Comparison of ENCODE assay signal across 10 cellular contexts in the genomic region with DNA sequence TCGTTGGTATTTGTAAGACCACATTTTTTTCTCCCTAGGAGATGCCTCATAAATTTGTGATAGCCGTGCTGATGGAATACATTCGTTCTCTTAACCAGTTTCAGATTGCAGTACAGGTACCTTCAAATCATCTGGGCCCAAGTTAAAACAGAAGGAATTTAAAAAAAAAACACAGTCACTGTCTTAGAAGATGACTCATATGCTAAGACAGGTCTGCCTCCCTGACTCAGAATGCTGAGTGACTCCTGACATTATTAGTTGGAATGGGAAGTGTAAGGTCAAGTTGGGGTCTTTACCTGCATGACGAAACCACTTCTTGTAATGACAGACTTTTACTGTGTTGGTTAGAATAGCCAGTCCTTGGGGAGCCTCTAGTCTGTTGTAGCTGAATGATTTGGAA. TPM values are rescaled to one million over a fixed set of nuclear protein-coding genes. Genes with fewer than 3 reads are reported as not detected.
DNase-seq lines count a peak whose midpoint lies in the region; ATAC-seq and TF ChIP-seq lines count a peak whose summit lies in the region.
"Had no signal": no experiment of that assay in that cellular context is flagged by ENCODE, and none has a peak within 500 bp of the region (broad histone marks: within the 10 kb centered on the region; RNA-seq: fewer than 3 reads in every experiment).

No MANE protein-coding gene starts in this region.

- H3K27me3 Mint-ChIP-seq in activated naive CD4-positive, alpha-beta T cell treated with anti-CD3 and anti-CD28 coated beads, Interleukin-2, amount 10 ng/mL, durations not matched to agents 7 days and 5 days: no peaks in the 10 kb centered on the region
- H3K27me3 Mint-ChIP-seq: naive thymus-derived CD8-positive, alpha-beta T cell had no signal

- no peak for TF ChIP-seq CTCF in RWPE2 (IDR thresholded peaks at IDR 0.05; ENCODE audit: poor library complexity, severe bottlenecking)
- TF ChIP-seq CTCF in fibroblast of mammary gland (conservative IDR thresholded peaks at IDR 0.05; ENCODE audit: control insufficient read depth, insufficient read depth, low read depth, low read length): no peak
- no peak for TF ChIP-seq CTCF in upper lobe of left lung (IDR thresholded peaks at IDR 0.05)
- TF ChIP-seq CTCF in sigmoid colon (IDR thresholded peaks at IDR 0.05): no peak

- no peak for DNase-seq in activated naive CD4-positive, alpha-beta T cell treated with anti-CD3 and anti-CD28 coated beads, Interleukin-2, amount 10 ng/mL, durations not matched to agents 7 days and 5 days
- no peak for DNase-seq in activated naive CD4-positive, alpha-beta T cell treated with Interleukin-2 at 50 U/mL for 16 hours
- DNase-seq in RWPE2 (ENCODE audit: low spot score) (no peak), fibroblast of mammary gland (ENCODE audit: low read depth) (peak; percentile 86), upper lobe of left lung (no peak), GM19238 (ENCODE audit: insufficient read length, low spot score) (no peak), sigmoid colon (no peak), HUDEP-2 (lab: John Stamatoyannopoulos, UW; ENCODE audit: unreplicated experiment in 76 of 76) (no peak)
- DNase-seq: naive thymus-derived CD8-positive, alpha-beta T cell had no signal

- TF ChIP-seq POLR2A in upper lobe of left lung (IDR thresholded peaks at IDR 0.05) (no peak), sigmoid colon (IDR thresholded peaks at IDR 0.05) (no peak)

- WGBS in upper lobe of left lung, 2 donors: 80 to 84% methylated on average over 4 of the region's 4 CpGs
- WGBS in sigmoid colon, 2 donors: 82 to 87% methylated on average over 4 of the region's 4 CpGs

- intact Hi-C loops in sigmoid colon (cut with DNase I): no loop called here

- peaks cover 88% of the 10 kb centered on the region for H3K36me3 ChIP-seq in RWPE2 (ENCODE audit: low read depth)
- H3K36me3 ChIP-seq in upper lobe of left lung: peaks cover 50 to 98% (median 91%) of the 10 kb centered on the region in 4 donors
- H3K36me3 ChIP-seq in sigmoid colon: peaks cover 20 to 98% (median 65%) of the 10 kb centered on the region in 4 donors

- ATAC-seq in RWPE2 (ENCODE audit: low read depth) (peak; percentile 85), upper lobe of left lung (ENCODE audit: low FRiP score in 2 of 2) (no peak)
- ATAC-seq: naive thymus-derived CD8-positive, alpha-beta T cell had no signal

- H3K9me3 Mint-ChIP-seq in activated naive CD4-positive, alpha-beta T cell treated with anti-CD3 and anti-CD28 coated beads, Interleukin-2, amount 10 ng/mL, durations not matched to agents 7 days and 5 days: no peaks in the 10 kb centered on the region
- H3K9me3 Mint-ChIP-seq: naive thymus-derived CD8-positive, alpha-beta T cell had no signal

- H3K4me1 ChIP-seq in RWPE2 (ENCODE audit: insufficient read depth, poor library complexity, severe bottlenecking) (peaks cover 11% of the 10 kb centered on the region), upper lobe of left lung (peaks cover 0 to 10% (median 2%) of the 10 kb centered on the region in 4 donors), sigmoid colon (peaks cover 0 to 7% (median 0%) of the 10 kb centered on the region in 4 donors)

- H3K27ac Mint-ChIP-seq in activated naive CD4-positive, alpha-beta T cell treated with anti-CD3 and anti-CD28 coated beads, Interleukin-2, amount 10 ng/mL, durations not matched to agents 7 days and 5 days: peak overlapping the region; percentile 15

- H3K4me3 Mint-ChIP-seq in activated naive CD4-positive, alpha-beta T cell treated with anti-CD3 and anti-CD28 coated beads, Interleukin-2, amount 10 ng/mL, durations not matched to agents 7 days and 5 days: no peak overlapping the region
- H3K4me3 Mint-ChIP-seq: naive thymus-derived CD8-positive, alpha-beta T cell had no signal

- peaks cover 73% of the 10 kb centered on the region for H3K36me3 Mint-ChIP-seq in activated naive CD4-positive, alpha-beta T cell treated with anti-CD3 and anti-CD28 coated beads, Interleukin-2, amount 10 ng/mL, durations not matched to agents 7 days and 5 days

- H3K27me3 ChIP-seq in RWPE2 (ENCODE audit: insufficient read depth, poor library complexity, severe bottlenecking) (no peaks in the 10 kb centered on the region), upper lobe of left lung (no peaks in the 10 kb centered on the region), sigmoid colon (no peaks in the 10 kb centered on the region)

- H3K27ac ChIP-seq in RWPE2 (ENCODE audit: poor library complexity, severe bottlenecking) (peak overlapping the region; percentile 52), upper lobe of left lung (peak overlapping the region in 3 of 4 donors; percentile 12 to 64 (median 37)), sigmoid colon (no peak overlapping the region)
- H3K27ac ChIP-seq: C4-2B had no signal

- no peak overlapping the region for H3K4me3 ChIP-seq in RWPE2 (ENCODE audit: severe bottlenecking)
- H3K4me3 ChIP-seq in fibroblast of mammary gland (ENCODE audit: control insufficient read depth, low read depth, low read length): no peak overlapping the region
- no peak overlapping the region for H3K4me3 ChIP-seq in upper lobe of left lung
- H3K4me3 ChIP-seq in sigmoid colon: no peak overlapping the region

- H3K9me3 ChIP-seq in RWPE2 (ENCODE audit: severe bottlenecking) (no peaks in the 10 kb centered on the region), upper lobe of left lung (no peaks in the 10 kb centered on the region), sigmoid colon (no peaks in the 10 kb centered on the region)

- CTCF ChIA-PET in activated naive CD4-positive, alpha-beta T cell treated with anti-CD3 and anti-CD28 coated beads, Interleukin-2, amount 10 ng/mL, durations not matched to agents 7 days and 5 days (lab: Charles Lee): interaction anchor here (0.7 kb wide), 1 partner anchor 13 kb away, joined by 3 read pairs; no protein-coding TSS in a partner anchor

- TF ChIP-seq EP300 in upper lobe of left lung (IDR thresholded peaks at IDR 0.05): no peak
- TF ChIP-seq EP300 in sigmoid colon (IDR thresholded peaks at IDR 0.05): no peak

- H3K4me1 Mint-ChIP-seq in activated naive CD4-positive, alpha-beta T cell treated with anti-CD3 and anti-CD28 coated beads, Interleukin-2, amount 10 ng/mL, durations not matched to agents 7 days and 5 days: no peaks in the 10 kb centered on the region
- H3K4me1 Mint-ChIP-seq: naive thymus-derived CD8-positive, alpha-beta T cell had no signal

RNA-seq across cellular contexts. Expression of a gene that starts 26.3 kb away (rescaled TPM):
- 10 to 100 TPM; 23.3 to 45.1 (median 39.8) TPM for total RNA-seq in upper lobe of left lung
- total RNA-seq in sigmoid colon: 10 to 100 TPM; 11.8 to 21.6 (median 17.4) TPM
- polyA plus RNA-seq in sigmoid colon: 10 to 100 TPM; 19.8 to 38.1 (median 27.9) TPM

RNA-seq across cellular contexts. Expression of a gene that starts 56.7 kb away (rescaled TPM):
- total RNA-seq in upper lobe of left lung (100 to 1,000 TPM; 117 to 437 (median 167) TPM), sigmoid colon (10 to 100 TPM; 34.9 to 59.2 (median 48.1) TPM)
- 10 to 100 TPM in 2 of 3 donors, 1 to 10 TPM in 1; 9.0 to 27.4 (median 12.5) TPM for polyA plus RNA-seq in sigmoid colon

Comparison
In these comparisons a context has a peak if more than half of its experiments do, and no peak if none do; other contexts are left out.
1. H3K27ac ChIP-seq: peak in RWPE2 (single experiment) and upper lobe of left lung (3 of 4); none in sigmoid colon (0 of 4).